31 cellular contexts compared by ENCODE assay signal in genomic region chrX:29431895-29432294, GRCh38.
"Had no signal": no experiment of that assay in that cellular context is flagged by ENCODE, and none has a peak within 500 bp of the region (broad histone marks: within the 10 kb centered on the region; RNA-seq: fewer than 3 reads in every experiment).

No MANE protein-coding gene starts in this region.

- H3K27ac Mint-ChIP-seq: activated naive CD8-positive, alpha-beta T cell; activated T-cell treated with anti-CD3 and anti-CD28 coated beads, Interleukin-2, amount 50 U/mL, for 72 hours; brain; naive thymus-derived CD4-positive, alpha-beta T cell; T-helper 1 cell treated with Interleukin-12 subunit alpha and Interleukin-12 subunit beta and Interleukin-4 antibody, amounts not matched to agents 30 μg/mL and 1 μg/mL, for 36 hours had no signal

- H3K36me3 Mint-ChIP-seq: activated naive CD8-positive, alpha-beta T cell; brain; naive thymus-derived CD4-positive, alpha-beta T cell had no signal

- H3K36me3 ChIP-seq: esophagus muscularis mucosa, gastroesophageal sphincter, right atrium auricular region, suprapubic skin, tibial artery, upper lobe of right lung had no signal

- H3K4me2 ChIP-seq: hepatocyte, smooth muscle cell had no signal

- ATAC-seq: activated T-cell treated with anti-CD3 and anti-CD28 coated beads, Interleukin-2, amount 50 U/mL, for 72 hours; gastroesophageal sphincter; left colon; naive thymus-derived CD4-positive, alpha-beta T cell; upper lobe of right lung had no signal

- DNase-seq: activated CD4-positive, alpha-beta T cell treated with anti-CD3 and anti-CD28 coated beads for 4 hours; activated CD4-positive, alpha-beta T cell treated with anti-CD3 and anti-CD28 coated beads, Interleukin-2, amount 50 U/mL, for 4 hours; activated naive CD4-positive, alpha-beta T cell; activated T-cell treated with anti-CD3 and anti-CD28 coated beads for 4 hours; activated T-cell treated with anti-CD3 and anti-CD28 coated beads, Interleukin-2, amount 50 U/mL, for 72 hours; aorta; caudate nucleus; cortex of kidney; kidney; left colon; midbrain; naive thymus-derived CD4-positive, alpha-beta T cell; occipital lobe; stimulated activated CD4-positive, alpha-beta T cell treated with anti-CD3 and anti-CD28 coated beads, Interleukin-1b, Interleukin-23, amount 100 ng/mL, for 48 hours; stimulated activated naive CD4-positive, alpha-beta T cell; T-helper 9 cell; tibial artery; upper lobe of right lung had no signal

- H3K27ac ChIP-seq: esophagus muscularis mucosa, gastroesophageal sphincter, hepatocyte, parathyroid adenoma, right atrium auricular region, suprapubic skin, tibial artery, upper lobe of right lung, VCaP had no signal

- H3K4me3 ChIP-seq: esophagus muscularis mucosa, gastroesophageal sphincter, hepatocyte, right atrium auricular region, smooth muscle cell, suprapubic skin, tibial artery, upper lobe of right lung had no signal

- H3K27me3 Mint-ChIP-seq: activated naive CD8-positive, alpha-beta T cell; brain; naive thymus-derived CD4-positive, alpha-beta T cell had no signal

- H3K79me2 ChIP-seq: hepatocyte, parathyroid adenoma had no signal

- FAIRE-seq: TTC549 had no signal

- H3K4me1 Mint-ChIP-seq: brain; naive thymus-derived CD4-positive, alpha-beta T cell had no signal

- H3K27me3 ChIP-seq: esophagus muscularis mucosa, gastroesophageal sphincter, hepatocyte, right atrium auricular region, suprapubic skin, tibial artery, upper lobe of right lung had no signal

- H3K9me3 ChIP-seq: gastroesophageal sphincter, suprapubic skin, tibial artery, upper lobe of right lung had no signal

- H3K9ac ChIP-seq: parathyroid adenoma had no signal

- H3K4me3 Mint-ChIP-seq: activated naive CD8-positive, alpha-beta T cell; activated T-cell treated with anti-CD3 and anti-CD28 coated beads, Interleukin-2, amount 50 U/mL, for 72 hours; brain; naive thymus-derived CD4-positive, alpha-beta T cell; neural crest cell; T-helper 1 cell treated with Interleukin-12 subunit alpha and Interleukin-12 subunit beta and Interleukin-4 antibody, amounts not matched to agents 30 μg/mL and 1 μg/mL, for 36 hours had no signal

- H3K4me1 ChIP-seq: gastroesophageal sphincter, parathyroid adenoma, right atrium auricular region, suprapubic skin, tibial artery, upper lobe of right lung had no signal

- H2AFZ ChIP-seq: hepatocyte, parathyroid adenoma had no signal
